In genomic region chr2:174395284-174395968, GRCh38 we compare ENCODE assay signal across 1 cellular context.
A peak's percentile ranks its signal among the peaks of the same experiment; 100 is the strongest.
TF ChIP-seq lines count a peak whose summit lies in the region.

A gene with protein sequence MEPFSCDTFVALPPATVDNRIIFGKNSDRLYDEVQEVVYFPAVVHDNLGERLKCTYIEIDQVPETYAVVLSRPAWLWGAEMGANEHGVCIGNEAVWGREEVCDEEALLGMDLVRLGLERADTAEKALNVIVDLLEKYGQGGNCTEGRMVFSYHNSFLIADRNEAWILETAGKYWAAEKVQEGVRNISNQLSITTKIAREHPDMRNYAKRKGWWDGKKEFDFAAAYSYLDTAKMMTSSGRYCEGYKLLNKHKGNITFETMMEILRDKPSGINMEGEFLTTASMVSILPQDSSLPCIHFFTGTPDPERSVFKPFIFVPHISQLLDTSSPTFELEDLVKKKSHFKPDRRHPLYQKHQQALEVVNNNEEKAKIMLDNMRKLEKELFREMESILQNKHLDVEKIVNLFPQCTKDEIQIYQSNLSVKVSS (plus strand): TSS chr2:174395730. CDS start chr2:174398284, 2,554 bp downstream.

TF ChIP-seq in GM12878, 131 proteins besides CTCF, POLR2A, EP300 and RAD21 (continued from another document and continues in another):
- TF ChIP-seq, protein P1, sequence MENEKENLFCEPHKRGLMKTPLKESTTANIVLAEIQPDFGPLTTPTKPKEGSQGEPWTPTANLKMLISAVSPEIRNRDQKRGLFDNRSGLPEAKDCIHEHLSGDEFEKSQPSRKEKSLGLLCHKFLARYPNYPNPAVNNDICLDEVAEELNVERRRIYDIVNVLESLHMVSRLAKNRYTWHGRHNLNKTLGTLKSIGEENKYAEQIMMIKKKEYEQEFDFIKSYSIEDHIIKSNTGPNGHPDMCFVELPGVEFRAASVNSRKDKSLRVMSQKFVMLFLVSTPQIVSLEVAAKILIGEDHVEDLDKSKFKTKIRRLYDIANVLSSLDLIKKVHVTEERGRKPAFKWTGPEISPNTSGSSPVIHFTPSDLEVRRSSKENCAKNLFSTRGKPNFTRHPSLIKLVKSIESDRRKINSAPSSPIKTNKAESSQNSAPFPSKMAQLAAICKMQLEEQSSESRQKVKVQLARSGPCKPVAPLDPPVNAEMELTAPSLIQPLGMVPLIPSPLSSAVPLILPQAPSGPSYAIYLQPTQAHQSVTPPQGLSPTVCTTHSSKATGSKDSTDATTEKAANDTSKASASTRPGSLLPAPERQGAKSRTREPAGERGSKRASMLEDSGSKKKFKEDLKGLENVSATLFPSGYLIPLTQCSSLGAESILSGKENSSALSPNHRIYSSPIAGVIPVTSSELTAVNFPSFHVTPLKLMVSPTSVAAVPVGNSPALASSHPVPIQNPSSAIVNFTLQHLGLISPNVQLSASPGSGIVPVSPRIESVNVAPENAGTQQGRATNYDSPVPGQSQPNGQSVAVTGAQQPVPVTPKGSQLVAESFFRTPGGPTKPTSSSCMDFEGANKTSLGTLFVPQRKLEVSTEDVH (IDR thresholded peaks at IDR 0.05; ENCODE audit: low read depth, partially characterized antibody): peak; percentile 80
- TF ChIP-seq ETV6 (conservative IDR thresholded peaks at IDR 0.05 in 1 of 2, IDR thresholded peaks at IDR 0.05 in 1 of 2; ENCODE audit: borderline replicate concordance in 1 of 2, low read depth in 1 of 2) (peak in 1 of 2 experiments; percentile 53; a peak in 2 of 4 replicates), MYB (IDR thresholded peaks at IDR 0.05; ENCODE audit: borderline replicate concordance, low read depth, low read length) (no peak), CUX1 (IDR thresholded peaks at IDR 0.05; ENCODE audit: insufficient replicate concordance, low read depth, low read length) (no peak), YY1 (IDR thresholded peaks at IDR 0.05; ENCODE audit: low read depth, low read length) (0 out of 2 replicates have a peak, but pooled peaks have one; percentile 3), SPI1 (IDR thresholded peaks at IDR 0.05; ENCODE audit: borderline replicate concordance, insufficient read depth, low read depth, low read length) (peak; percentile 23; the same call in 1 of the 2 replicates), ZNF274 (IDR thresholded peaks at IDR 0.05; ENCODE audit: insufficient read depth, insufficient read length) (no peak), RFX5 (IDR thresholded peaks at IDR 0.05; ENCODE audit: low read depth, low read length) (no peak), HSF1 (IDR thresholded peaks at IDR 0.05; ENCODE audit: low read depth, low read length) (no peak), STAT1 (conservative IDR thresholded peaks at IDR 0.05) (no peak; the same call in 1 of the 2 replicates), ZNF384 (IDR thresholded peaks at IDR 0.05; ENCODE audit: borderline replicate concordance, low read depth, low read length) (no peak), PAX5 (IDR thresholded peaks at IDR 0.05; ENCODE audit: borderline replicate concordance, low read depth, low read length) (no peak), ASH2L (IDR thresholded peaks at IDR 0.05; ENCODE audit: borderline replicate concordance, low read depth) (no peak; the same call in 1 of the 2 replicates), ZNF217 (IDR thresholded peaks at IDR 0.05) (no peak), DPF2 (IDR thresholded peaks at IDR 0.05) (0 out of 2 replicates have a peak, but pooled peaks have one; percentile 25), EGR1 (IDR thresholded peaks at IDR 0.05; ENCODE audit: borderline replicate concordance in 1 of 2, low read depth in 2 of 2, low read length in 2 of 2) (no peak), PRDM15 (CRISPR knock-in tag; IDR thresholded peaks at IDR 0.05) (no peak), WRNIP1 (IDR thresholded peaks at IDR 0.05; ENCODE audit: borderline replicate concordance, low read depth, low read length) (no peak), IKZF2 (IDR thresholded peaks at IDR 0.05) (peak; percentile 68), MXI1 (IDR thresholded peaks at IDR 0.05; ENCODE audit: low read depth, low read length) (peak; percentile 31; the same call in 1 of the 2 replicates), SMC3 (IDR thresholded peaks at IDR 0.05; ENCODE audit: borderline replicate concordance, low read length) (no peak), CEBPB (IDR thresholded peaks at IDR 0.05; ENCODE audit: borderline replicate concordance in 1 of 2, low read depth in 2 of 2, low read length in 2 of 2) (no peak), CHD4 (IDR thresholded peaks at IDR 0.05) (no peak), ZNF207 (IDR thresholded peaks at IDR 0.05; ENCODE audit: borderline replicate concordance) (no peak), NRF1 (conservative IDR thresholded peaks at IDR 0.05; ENCODE audit: low read depth, low read length) (no peak), RCOR1 (conservative IDR thresholded peaks at IDR 0.05; ENCODE audit: low read depth, low read length) (no peak), STAT3 (IDR thresholded peaks at IDR 0.05; ENCODE audit: low read depth, low read length) (no peak), YBX1 (IDR thresholded peaks at IDR 0.05) (no peak)
- TF ChIP-seq, protein P2, sequence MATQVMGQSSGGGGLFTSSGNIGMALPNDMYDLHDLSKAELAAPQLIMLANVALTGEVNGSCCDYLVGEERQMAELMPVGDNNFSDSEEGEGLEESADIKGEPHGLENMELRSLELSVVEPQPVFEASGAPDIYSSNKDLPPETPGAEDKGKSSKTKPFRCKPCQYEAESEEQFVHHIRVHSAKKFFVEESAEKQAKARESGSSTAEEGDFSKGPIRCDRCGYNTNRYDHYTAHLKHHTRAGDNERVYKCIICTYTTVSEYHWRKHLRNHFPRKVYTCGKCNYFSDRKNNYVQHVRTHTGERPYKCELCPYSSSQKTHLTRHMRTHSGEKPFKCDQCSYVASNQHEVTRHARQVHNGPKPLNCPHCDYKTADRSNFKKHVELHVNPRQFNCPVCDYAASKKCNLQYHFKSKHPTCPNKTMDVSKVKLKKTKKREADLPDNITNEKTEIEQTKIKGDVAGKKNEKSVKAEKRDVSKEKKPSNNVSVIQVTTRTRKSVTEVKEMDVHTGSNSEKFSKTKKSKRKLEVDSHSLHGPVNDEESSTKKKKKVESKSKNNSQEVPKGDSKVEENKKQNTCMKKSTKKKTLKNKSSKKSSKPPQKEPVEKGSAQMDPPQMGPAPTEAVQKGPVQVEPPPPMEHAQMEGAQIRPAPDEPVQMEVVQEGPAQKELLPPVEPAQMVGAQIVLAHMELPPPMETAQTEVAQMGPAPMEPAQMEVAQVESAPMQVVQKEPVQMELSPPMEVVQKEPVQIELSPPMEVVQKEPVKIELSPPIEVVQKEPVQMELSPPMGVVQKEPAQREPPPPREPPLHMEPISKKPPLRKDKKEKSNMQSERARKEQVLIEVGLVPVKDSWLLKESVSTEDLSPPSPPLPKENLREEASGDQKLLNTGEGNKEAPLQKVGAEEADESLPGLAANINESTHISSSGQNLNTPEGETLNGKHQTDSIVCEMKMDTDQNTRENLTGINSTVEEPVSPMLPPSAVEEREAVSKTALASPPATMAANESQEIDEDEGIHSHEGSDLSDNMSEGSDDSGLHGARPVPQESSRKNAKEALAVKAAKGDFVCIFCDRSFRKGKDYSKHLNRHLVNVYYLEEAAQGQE (IDR thresholded peaks at IDR 0.05; ENCODE audit: low read depth, low read length): no peak
- TF ChIP-seq, protein P3, sequence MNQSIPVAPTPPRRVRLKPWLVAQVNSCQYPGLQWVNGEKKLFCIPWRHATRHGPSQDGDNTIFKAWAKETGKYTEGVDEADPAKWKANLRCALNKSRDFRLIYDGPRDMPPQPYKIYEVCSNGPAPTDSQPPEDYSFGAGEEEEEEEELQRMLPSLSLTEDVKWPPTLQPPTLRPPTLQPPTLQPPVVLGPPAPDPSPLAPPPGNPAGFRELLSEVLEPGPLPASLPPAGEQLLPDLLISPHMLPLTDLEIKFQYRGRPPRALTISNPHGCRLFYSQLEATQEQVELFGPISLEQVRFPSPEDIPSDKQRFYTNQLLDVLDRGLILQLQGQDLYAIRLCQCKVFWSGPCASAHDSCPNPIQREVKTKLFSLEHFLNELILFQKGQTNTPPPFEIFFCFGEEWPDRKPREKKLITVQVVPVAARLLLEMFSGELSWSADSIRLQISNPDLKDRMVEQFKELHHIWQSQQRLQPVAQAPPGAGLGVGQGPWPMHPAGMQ (IDR thresholded peaks at IDR 0.05; ENCODE audit: borderline replicate concordance): no peak
- TF ChIP-seq, protein P4, sequence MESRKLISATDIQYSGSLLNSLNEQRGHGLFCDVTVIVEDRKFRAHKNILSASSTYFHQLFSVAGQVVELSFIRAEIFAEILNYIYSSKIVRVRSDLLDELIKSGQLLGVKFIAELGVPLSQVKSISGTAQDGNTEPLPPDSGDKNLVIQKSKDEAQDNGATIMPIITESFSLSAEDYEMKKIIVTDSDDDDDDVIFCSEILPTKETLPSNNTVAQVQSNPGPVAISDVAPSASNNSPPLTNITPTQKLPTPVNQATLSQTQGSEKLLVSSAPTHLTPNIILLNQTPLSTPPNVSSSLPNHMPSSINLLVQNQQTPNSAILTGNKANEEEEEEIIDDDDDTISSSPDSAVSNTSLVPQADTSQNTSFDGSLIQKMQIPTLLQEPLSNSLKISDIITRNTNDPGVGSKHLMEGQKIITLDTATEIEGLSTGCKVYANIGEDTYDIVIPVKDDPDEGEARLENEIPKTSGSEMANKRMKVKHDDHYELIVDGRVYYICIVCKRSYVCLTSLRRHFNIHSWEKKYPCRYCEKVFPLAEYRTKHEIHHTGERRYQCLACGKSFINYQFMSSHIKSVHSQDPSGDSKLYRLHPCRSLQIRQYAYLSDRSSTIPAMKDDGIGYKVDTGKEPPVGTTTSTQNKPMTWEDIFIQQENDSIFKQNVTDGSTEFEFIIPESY (IDR thresholded peaks at IDR 0.05): no peak
